Comparison of ENCODE assay signal across 1 cellular context in genomic region chr11:47948137-47948536, GRCh38.
TF ChIP-seq lines count a peak whose summit lies in the region.

No MANE protein-coding gene starts in this region.

TF ChIP-seq in K562, 482 proteins besides CTCF, POLR2A, EP300 and RAD21 (continued from another document and continues in another):
- TF ChIP-seq STAT5A (IDR thresholded peaks at IDR 0.05; ENCODE audit: borderline replicate concordance, low read length) = no peak
- TF ChIP-seq BDP1 (IDR thresholded peaks at IDR 0.05; ENCODE audit: insufficient read depth, insufficient read length) = no peak
- TF ChIP-seq RUNX1 (IDR thresholded peaks at IDR 0.05; ENCODE audit: low read depth) = no peak
- no peak for TF ChIP-seq HSF4 (CRISPR knock-in tag; IDR thresholded peaks at IDR 0.05; ENCODE audit: borderline replicate concordance)
- TF ChIP-seq KHSRP (IDR thresholded peaks at IDR 0.05) = no peak
- peak; percentile 18; the same call in 1 of the 2 replicates for TF ChIP-seq CBFA2T3 (IDR thresholded peaks at IDR 0.05)
- TF ChIP-seq PKNOX1 (IDR thresholded peaks at IDR 0.05) = no peak
- TF ChIP-seq PCBP2 (IDR thresholded peaks at IDR 0.05; ENCODE audit: low read depth, low read length, poor library complexity, severe bottlenecking) = no peak
- TF ChIP-seq ZNF431 (CRISPR knock-in tag; IDR thresholded peaks at IDR 0.05) = no peak
- TF ChIP-seq ZNF354B (CRISPR knock-in tag; IDR thresholded peaks at IDR 0.05) = no peak
- TF ChIP-seq PRPF4 (IDR thresholded peaks at IDR 0.05; ENCODE audit: insufficient read depth, low read depth, low read length, poor library complexity, severe bottlenecking) = no peak
- TF ChIP-seq IRF1 (CRISPR knock-in tag; IDR thresholded peaks at IDR 0.05; ENCODE audit: borderline replicate concordance) = no peak
- no peak for TF ChIP-seq ZNF551 (CRISPR knock-in tag; IDR thresholded peaks at IDR 0.05)
- TF ChIP-seq DDX20 (tag; IDR thresholded peaks at IDR 0.05; ENCODE audit: low read depth) = no peak
- no peak; the same call in 1 of the 2 replicates for TF ChIP-seq GATAD2B (IDR thresholded peaks at IDR 0.05; ENCODE audit: borderline replicate concordance)
- TF ChIP-seq ELF2 (CRISPR knock-in tag; IDR thresholded peaks at IDR 0.05) = no peak
- no peak for TF ChIP-seq MECOM (CRISPR knock-in tag; IDR thresholded peaks at IDR 0.05)
- no peak for TF ChIP-seq ZNF165 (CRISPR knock-in tag; IDR thresholded peaks at IDR 0.05; ENCODE audit: borderline replicate concordance)
- TF ChIP-seq ZNF77 (CRISPR knock-in tag; IDR thresholded peaks at IDR 0.05) = no peak
- 0 out of 2 replicates have a peak, but pooled peaks have one; percentile 14 for TF ChIP-seq ZNF592 (IDR thresholded peaks at IDR 0.05)
- TF ChIP-seq THAP7 (CRISPR knock-in tag; IDR thresholded peaks at IDR 0.05) = no peak
- TF ChIP-seq KAT7 (CRISPR knock-in tag; IDR thresholded peaks at IDR 0.05; ENCODE audit: borderline replicate concordance) = no peak
- no peak for TF ChIP-seq ZNF518B (CRISPR knock-in tag; IDR thresholded peaks at IDR 0.05)
- TF ChIP-seq E2F8 (IDR thresholded peaks at IDR 0.05; ENCODE audit: low read depth, partially characterized antibody) = no peak
- peak; percentile 95 for TF ChIP-seq NBN (IDR thresholded peaks at IDR 0.05; ENCODE audit: low read depth)
- peak; percentile 55; the same call in 1 of the 2 replicates for TF ChIP-seq HDGF (IDR thresholded peaks at IDR 0.05)
- no peak for TF ChIP-seq HNRNPUL1 (IDR thresholded peaks at IDR 0.05; ENCODE audit: low read length)
- TF ChIP-seq CBFB (CRISPR knock-in tag; IDR thresholded peaks at IDR 0.05) = no peak
- no peak for TF ChIP-seq ZNF224 (CRISPR knock-in tag; IDR thresholded peaks at IDR 0.05)
- TF ChIP-seq DLX4 (CRISPR knock-in tag; IDR thresholded peaks at IDR 0.05) = no peak
- TF ChIP-seq ZNF232 (CRISPR knock-in tag; IDR thresholded peaks at IDR 0.05) = no peak
- TF ChIP-seq ESRRB (CRISPR knock-in tag; IDR thresholded peaks at IDR 0.05; ENCODE audit: borderline replicate concordance) = no peak
- TF ChIP-seq ZNF175 (CRISPR knock-in tag; IDR thresholded peaks at IDR 0.05; ENCODE audit: low read depth) = no peak
- TF ChIP-seq ZNF316 (IDR thresholded peaks at IDR 0.05) = 0 out of 2 replicates have a peak, but pooled peaks have one; percentile 6
- no peak for TF ChIP-seq ZNF124 (CRISPR knock-in tag; IDR thresholded peaks at IDR 0.05)
- TF ChIP-seq NCOA1 (IDR thresholded peaks at IDR 0.05; ENCODE audit: low read depth) = peak; percentile 35; the same call in 1 of the 2 replicates
- TF ChIP-seq ZNF609 (CRISPR knock-in tag; IDR thresholded peaks at IDR 0.05; ENCODE audit: borderline replicate concordance) = no peak
- TF ChIP-seq TBP (optimal IDR thresholded peaks at IDR 0.05; ENCODE audit: low read depth, low read length) = no peak
- TF ChIP-seq ZNF24 (IDR thresholded peaks at IDR 0.05) = no peak
- TF ChIP-seq ETV1 (tag; conservative IDR thresholded peaks at IDR 0.05; ENCODE audit: low read depth) = no peak; the same call in 1 of the 2 replicates
- no peak for TF ChIP-seq RBM34 (IDR thresholded peaks at IDR 0.05; ENCODE audit: borderline replicate concordance, insufficient read depth, low read length)
- no peak for TF ChIP-seq RNF2 (IDR thresholded peaks at IDR 0.05)
- TF ChIP-seq HDAC8 (tag; IDR thresholded peaks at IDR 0.05) = no peak
- no peak for TF ChIP-seq PREB (CRISPR knock-in tag; IDR thresholded peaks at IDR 0.05)
- no peak for TF ChIP-seq MAFF (IDR thresholded peaks at IDR 0.05; ENCODE audit: low read length)
- peak in 1 of 2 experiments; percentile 57; a peak in 1 of 4 replicates for TF ChIP-seq FOXK2 (conservative IDR thresholded peaks at IDR 0.05 in 1 of 2, IDR thresholded peaks at IDR 0.05 in 1 of 2; ENCODE audit: low read depth in 2 of 2)
- TF ChIP-seq ZFP36 (IDR thresholded peaks at IDR 0.05; ENCODE audit: low read depth, low read length, partially characterized antibody) = peak; percentile 93
